ENCODE assay signal across 17 cellular contexts in the genomic region with DNA sequence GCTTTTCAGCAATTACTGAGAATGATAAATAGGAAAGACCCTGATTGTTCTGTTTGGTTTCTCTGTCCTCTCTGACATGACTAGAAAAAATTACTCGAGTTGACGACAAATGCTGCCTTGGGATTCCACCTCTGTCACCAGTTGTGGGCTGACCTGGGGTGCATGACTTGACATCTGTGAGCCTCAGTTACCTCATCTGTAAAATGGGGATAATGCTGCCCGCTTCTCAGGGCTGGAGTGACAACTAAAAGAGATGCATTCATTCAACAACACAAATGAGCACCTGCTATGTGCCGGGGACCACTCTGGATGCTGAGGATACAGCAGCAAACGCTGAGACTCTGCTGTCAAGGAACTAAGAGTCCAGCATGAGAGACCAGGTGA.
DNase-seq lines count a peak whose midpoint lies in the region; ATAC-seq, FAIRE-seq and TF ChIP-seq lines count a peak whose summit lies in the region.
"Had no signal": no experiment of that assay in that cellular context is flagged by ENCODE, and none has a peak within 500 bp of the region (broad histone marks: within the 10 kb centered on the region; RNA-seq: fewer than 3 reads in every experiment).

No MANE protein-coding gene starts in this region.

- CTCF ChIA-PET in MCF 10A (lab: Yijun Ruan, JAX) (interaction anchor here (0.8 to 1.6 kb wide), 2 partner anchors 10 to 11 kb away, joined by 3 to 4 read pairs; no protein-coding TSS in a partner anchor), K562 (lab: Yijun Ruan, JAX; ENCODE audit: low intra/inter-chr PET ratio) (no interaction called here)

- peaks cover 8% of the 10 kb centered on the region in 2 donors for H3K4me1 ChIP-seq in breast epithelium
- H3K4me1 ChIP-seq in K562 (replicated peaks in 1 of 2; ENCODE audit: control insufficient read depth in 2 of 2, insufficient read depth in 2 of 2, low read length in 2 of 2): peaks cover 0 to 7% of the 10 kb centered on the region in 2 experiments; a peak in 2 of 5 replicates
- peaks cover 0 to 53% (median 17%) of the 10 kb centered on the region in 4 donors for H3K4me1 ChIP-seq in tibial nerve

- no peak for FAIRE-seq in K562 (lab: Jason Lieb, UNC)
- FAIRE-seq: TTC549 had no signal

- no peaks in the 10 kb centered on the region for H3K9me1 ChIP-seq in K562 (ENCODE audit: control insufficient read depth, insufficient read depth, low read length)

- POLR2A ChIA-PET in MCF 10A (lab: Yijun Ruan, JAX): interaction anchor here (0.6 to 2.1 kb wide), 5 partner anchors 10 to 1655 kb away, joined by 3 to 22 read pairs (median 4); no protein-coding TSS in a partner anchor
- POLR2A ChIA-PET in K562 (lab: Yijun Ruan, JAX): no interaction called here

- TF ChIP-seq POLR2A in breast epithelium (IDR thresholded peaks at IDR 0.05) (no peak), K562 (conservative IDR thresholded peaks at IDR 0.05) (no peak), tibial nerve (IDR thresholded peaks at IDR 0.05) (no peak)

- TF ChIP-seq CTCF in breast epithelium (IDR thresholded peaks at IDR 0.05) (no peak), MCF 10A (IDR thresholded peaks at IDR 0.05; ENCODE audit: unreplicated experiment) (no peak), K562 (IDR thresholded peaks at IDR 0.05 in 2 of 3, conservative IDR thresholded peaks at IDR 0.05 in 1 of 3; ENCODE audit: insufficient read depth in 2 of 3, low read depth in 1 of 3, low read length in 3 of 3) (no peak), tibial nerve (IDR thresholded peaks at IDR 0.05) (no peak)

- H4K20me1 ChIP-seq in K562 (replicated peaks; ENCODE audit: control insufficient read depth, insufficient read depth, low read length): no peaks in the 10 kb centered on the region

- H3K27ac Mint-ChIP-seq in MCF 10A (ENCODE audit: low read depth, unreplicated experiment): no peak overlapping the region
- H3K27ac Mint-ChIP-seq in natural killer cell treated with Interleukin-12 subunit alpha and Interleukin-12 subunit beta and Interleukin-15 and Interleukin-18, amount 100 ng/mL, for 72 hours: peak overlapping the region; percentile 54 to 85
- H3K27ac Mint-ChIP-seq: activated CD8-positive, alpha-beta memory T cell treated with anti-CD3 and anti-CD28 coated beads, Interleukin-2, amount 10 ng/mL, durations not matched to agents 7 days and 5 days had no signal

- DNase-seq in breast epithelium (ENCODE audit: low spot score in 2 of 2) (no peak), MCF 10A (ENCODE audit: unreplicated experiment) (no peak), K562 (ENCODE audit: extremely low read depth in 1 of 4, low spot score in 3 of 4) (no peak), tibial nerve (ENCODE audit: low spot score in 2 of 2) (no peak), head of caudate nucleus (no peak), iPS-NIHi7 (ENCODE audit: extremely low spot score) (no peak), superior temporal gyrus (ENCODE audit: extremely low spot score) (no peak)
- no peak for DNase-seq in natural killer cell treated with Interleukin-12 subunit alpha and Interleukin-12 subunit beta and Interleukin-15 and Interleukin-18, amount 100 ng/mL, for 72 hours (ENCODE audit: low spot score)
- DNase-seq: activated CD8-positive, alpha-beta memory T cell treated with anti-CD3 and anti-CD28 coated beads, Interleukin-2, amount 10 ng/mL, durations not matched to agents 7 days and 5 days; DMS 273 treated with DMSO at 0.1 percent for 48 hours; naive thymus-derived CD8-positive, alpha-beta T cell; NCI-H1694 treated with DMSO at 0.1 percent for 48 hours; NCI-H526; SHP77; stimulated activated CD4-positive, alpha-beta T cell treated with anti-CD3 and anti-CD28 coated beads, Interleukin-12 subunit alpha, Interleukin-12 subunit beta, amount 100 ng/mL, for 4 hours had no signal

- H3K9me3 Mint-ChIP-seq in MCF 10A (ENCODE audit: unreplicated experiment): no peaks in the 10 kb centered on the region
- H3K9me3 Mint-ChIP-seq in natural killer cell treated with Interleukin-12 subunit alpha and Interleukin-12 subunit beta and Interleukin-15 and Interleukin-18, amount 100 ng/mL, for 72 hours: no peaks in the 10 kb centered on the region
- H3K9me3 Mint-ChIP-seq: naive thymus-derived CD8-positive, alpha-beta T cell had no signal

- WGBS in K562 (ENCODE audit: insufficient coverage, low coverage, missing lambda C conversion rate): 83% methylated on average over 5 of the region's 5 CpGs
- 58 to 63% methylated on average over 5 of the region's 5 CpGs for WGBS in tibial nerve, 2 donors

- H3K27me3 ChIP-seq in breast epithelium (no peaks in the 10 kb centered on the region), K562 (ENCODE audit: control insufficient read depth in 2 of 2, insufficient read depth in 2 of 2, low read length in 2 of 2) (no peaks in the 10 kb centered on the region), tibial nerve (no peaks in the 10 kb centered on the region)

- H3K4me3 ChIP-seq in breast epithelium (no peak overlapping the region), K562 (no peak overlapping the region), tibial nerve (no peak overlapping the region)

- H3K4me2 ChIP-seq in K562 (ENCODE audit: insufficient read depth, low read length): no peak overlapping the region
- H3K4me2 ChIP-seq: KMS-11 had no signal

- H3K27me3 Mint-ChIP-seq in MCF 10A (ENCODE audit: insufficient read depth, unreplicated experiment): no peaks in the 10 kb centered on the region
- H3K27me3 Mint-ChIP-seq in natural killer cell treated with Interleukin-12 subunit alpha and Interleukin-12 subunit beta and Interleukin-15 and Interleukin-18, amount 100 ng/mL, for 72 hours: no peaks in the 10 kb centered on the region
- H3K27me3 Mint-ChIP-seq: activated CD8-positive, alpha-beta memory T cell treated with anti-CD3 and anti-CD28 coated beads, Interleukin-2, amount 10 ng/mL, durations not matched to agents 7 days and 5 days; naive thymus-derived CD8-positive, alpha-beta T cell had no signal

- no peaks in the 10 kb centered on the region for H3K79me2 ChIP-seq in K562 (ENCODE audit: control insufficient read depth, insufficient read depth, low read length)

- H3K9ac ChIP-seq in K562 (ENCODE audit: insufficient read depth in 1 of 2, low read depth in 2 of 2, low read length in 2 of 2): no peak overlapping the region
- H3K9ac ChIP-seq: KMS-11 had no signal

- in situ Hi-C loops in K562 (cut with MboI): no loop called here

- H2AFZ ChIP-seq in K562 (ENCODE audit: low read depth, low read length): no peak overlapping the region

- H3K9me3 ChIP-seq in breast epithelium (no peaks in the 10 kb centered on the region), K562 (replicated peaks; ENCODE audit: control insufficient read depth, insufficient read depth, low read depth, low read length) (no peaks in the 10 kb centered on the region), tibial nerve (no peaks in the 10 kb centered on the region)

- H3K36me3 ChIP-seq in breast epithelium (no peaks in the 10 kb centered on the region), K562 (ENCODE audit: control insufficient read depth, insufficient read depth, low read length) (peaks cover 36% of the 10 kb centered on the region), tibial nerve (peaks cover 0 to 3% (median 0%) of the 10 kb centered on the region in 3 donors)

- no peak overlapping the region for H3K4me3 Mint-ChIP-seq in MCF 10A (ENCODE audit: unreplicated experiment)
- no peak overlapping the region for H3K4me3 Mint-ChIP-seq in natural killer cell treated with Interleukin-12 subunit alpha and Interleukin-12 subunit beta and Interleukin-15 and Interleukin-18, amount 100 ng/mL, for 72 hours
- H3K4me3 Mint-ChIP-seq: activated CD8-positive, alpha-beta memory T cell treated with anti-CD3 and anti-CD28 coated beads, Interleukin-2, amount 10 ng/mL, durations not matched to agents 7 days and 5 days had no signal

- TF ChIP-seq RAD21 in K562 (CRISPR knock-in tag; conservative IDR thresholded peaks at IDR 0.05 in 1 of 2, IDR thresholded peaks at IDR 0.05 in 1 of 2): no peak

- peaks cover 9% of the 10 kb centered on the region for H3K4me1 Mint-ChIP-seq in MCF 10A (ENCODE audit: insufficient read depth, unreplicated experiment)
- H3K4me1 Mint-ChIP-seq in natural killer cell treated with Interleukin-12 subunit alpha and Interleukin-12 subunit beta and Interleukin-15 and Interleukin-18, amount 100 ng/mL, for 72 hours (ENCODE audit: low read depth in 2 of 2): peaks cover 56% of the 10 kb centered on the region in 2 donors

- no peak for TF ChIP-seq EP300 in K562 (IDR thresholded peaks at IDR 0.05; ENCODE audit: low read length)
- TF ChIP-seq EP300 in tibial nerve (IDR thresholded peaks at IDR 0.05): no peak

- no peaks in the 10 kb centered on the region for H3K36me3 Mint-ChIP-seq in MCF 10A (ENCODE audit: insufficient read depth, unreplicated experiment)
- peaks cover 15% of the 10 kb centered on the region for H3K36me3 Mint-ChIP-seq in natural killer cell treated with Interleukin-12 subunit alpha and Interleukin-12 subunit beta and Interleukin-15 and Interleukin-18, amount 100 ng/mL, for 72 hours

- intact Hi-C loops in breast epithelium (cut with DNase I; ENCODE audit: low total_unique reads) (no loop called here), MCF 10A (cut with micrococcal nuclease) (no loop called here), K562 (cut with micrococcal nuclease) (no loop called here), head of caudate nucleus (cut with DNase I) (no loop called here)

- H3K27ac ChIP-seq in breast epithelium (peak overlapping the region; percentile 16 to 41), K562 (ENCODE audit: extremely low read depth, low read depth, low read length) (no peak overlapping the region), tibial nerve (peak overlapping the region; percentile 39 to 70 (median 66))
- H3K27ac ChIP-seq: KMS-11 had no signal

- no peak for ATAC-seq in K562
- ATAC-seq in natural killer cell treated with Interleukin-12 subunit alpha and Interleukin-12 subunit beta and Interleukin-15 and Interleukin-18, amount 100 ng/mL, for 72 hours: no peak
- ATAC-seq: activated CD8-positive, alpha-beta memory T cell treated with anti-CD3 and anti-CD28 coated beads, Interleukin-2, amount 10 ng/mL, durations not matched to agents 7 days and 5 days; naive thymus-derived CD8-positive, alpha-beta T cell had no signal

- BruUV-seq in MCF 10A (replicated peaks; lab: Mats Ljungman, UMichigan) (no TSS peak), K562 (replicated peaks; lab: Mats Ljungman, UMichigan) (no TSS peak)

TF ChIP-seq in K562, 482 proteins besides CTCF, POLR2A, EP300 and RAD21 (continues in another document):
- TF ChIP-seq KDM1A (IDR thresholded peaks at IDR 0.05) (peak; percentile 23 to 59; a peak in 3 of 4 replicates), ZNF695 (CRISPR knock-in tag; IDR thresholded peaks at IDR 0.05) (no peak), HDAC1 (IDR thresholded peaks at IDR 0.05) (no peak), TCF3 (CRISPR knock-in tag; IDR thresholded peaks at IDR 0.05) (no peak), PML (IDR thresholded peaks at IDR 0.05; ENCODE audit: low read length) (no peak)
- TF ChIP-seq, protein P1, sequence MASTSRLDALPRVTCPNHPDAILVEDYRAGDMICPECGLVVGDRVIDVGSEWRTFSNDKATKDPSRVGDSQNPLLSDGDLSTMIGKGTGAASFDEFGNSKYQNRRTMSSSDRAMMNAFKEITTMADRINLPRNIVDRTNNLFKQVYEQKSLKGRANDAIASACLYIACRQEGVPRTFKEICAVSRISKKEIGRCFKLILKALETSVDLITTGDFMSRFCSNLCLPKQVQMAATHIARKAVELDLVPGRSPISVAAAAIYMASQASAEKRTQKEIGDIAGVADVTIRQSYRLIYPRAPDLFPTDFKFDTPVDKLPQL (IDR thresholded peaks at IDR 0.05; ENCODE audit: extremely low read depth, insufficient read length): no peak
